1 cellular context compared by ENCODE assay signal in genomic region chr9:85940275-85940831, GRCh38.
TF ChIP-seq lines count a peak whose summit lies in the region.

No MANE protein-coding gene starts in this region.

TF ChIP-seq in A549, 52 proteins besides CTCF, POLR2A, EP300 and RAD21 (continued from another document):
- TF ChIP-seq FOSB (CRISPR knock-in tag; IDR thresholded peaks at IDR 0.05) = 0 out of 2 replicates have a peak, but pooled peaks have one; percentile 59
- no peak for TF ChIP-seq GATA3 (IDR thresholded peaks at IDR 0.05; ENCODE audit: borderline replicate concordance)
